In genomic region chr10:59252491-59252890, GRCh38 we compare ENCODE assay signal across 11 cellular contexts.
"Had no signal": no experiment of that assay in that cellular context is flagged by ENCODE, and none has a peak within 500 bp of the region (broad histone marks: within the 10 kb centered on the region; RNA-seq: fewer than 3 reads in every experiment).

No MANE protein-coding gene starts in this region.

- H3K9me3 ChIP-seq: HAP-1 had no signal

- H3K27ac ChIP-seq: GM23248 had no signal

- H3K36me3 ChIP-seq: HAP-1 had no signal

- DNase-seq: GM23248, GOT3, H7, H9, HCEC 1CT, HFFc6 had no signal

- H3K4me3 ChIP-seq: GM23248, GM23338, HAP-1 had no signal

- H3K9ac ChIP-seq: GM23248 had no signal

- H3K4me2 ChIP-seq: GM23338 had no signal

- FAIRE-seq: H1, H54 had no signal

- ATAC-seq: GM23338, HCT116 had no signal

- H2AFZ ChIP-seq: GM23248, GM23338 had no signal
